1 cellular context compared by ENCODE assay signal in the genomic region with DNA sequence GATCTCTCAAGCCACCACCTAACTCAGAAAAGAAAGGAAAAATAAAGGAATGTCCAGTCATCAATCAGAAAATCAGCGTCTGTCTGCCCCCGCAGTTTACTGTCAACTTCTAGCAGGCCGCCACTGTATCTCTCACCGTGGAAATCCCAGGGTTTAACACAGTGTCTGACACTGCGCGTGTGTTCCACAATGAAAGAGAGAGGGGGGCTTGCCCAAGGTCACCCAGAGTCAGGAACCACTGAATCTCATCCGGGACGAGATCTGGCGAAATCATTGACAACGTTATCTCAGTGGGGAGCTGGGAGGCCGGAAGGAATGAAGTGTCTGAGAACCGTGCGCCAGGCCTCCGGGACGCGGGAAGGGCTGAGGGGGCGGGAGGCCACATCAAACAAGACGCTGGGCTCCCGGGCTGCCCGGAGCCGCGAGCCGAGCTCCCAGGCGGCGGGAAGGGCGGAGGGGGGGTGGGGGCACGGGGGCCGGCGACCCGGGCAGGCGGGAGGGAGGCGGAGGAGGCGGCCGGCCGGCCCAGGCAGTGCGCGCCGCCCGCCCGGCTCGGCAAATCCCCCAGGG.
TF ChIP-seq lines count a peak whose summit lies in the region.

No MANE protein-coding gene starts in this region.

TF ChIP-seq in HepG2, 621 proteins besides CTCF, POLR2A, EP300 and RAD21 (continued from another document and continues in another):
- peak; percentile 44; the same call in 1 of the 2 replicates for TF ChIP-seq HMG20A (CRISPR knock-in tag; IDR thresholded peaks at IDR 0.05; ENCODE audit: borderline replicate concordance)
- TF ChIP-seq ZNF225 (CRISPR knock-in tag; IDR thresholded peaks at IDR 0.05): no peak
- TF ChIP-seq WIZ (CRISPR knock-in tag; IDR thresholded peaks at IDR 0.05): no peak
- TF ChIP-seq RBFOX2 (IDR thresholded peaks at IDR 0.05; ENCODE audit: low read depth, low read length): no peak
- TF ChIP-seq, protein P1, sequence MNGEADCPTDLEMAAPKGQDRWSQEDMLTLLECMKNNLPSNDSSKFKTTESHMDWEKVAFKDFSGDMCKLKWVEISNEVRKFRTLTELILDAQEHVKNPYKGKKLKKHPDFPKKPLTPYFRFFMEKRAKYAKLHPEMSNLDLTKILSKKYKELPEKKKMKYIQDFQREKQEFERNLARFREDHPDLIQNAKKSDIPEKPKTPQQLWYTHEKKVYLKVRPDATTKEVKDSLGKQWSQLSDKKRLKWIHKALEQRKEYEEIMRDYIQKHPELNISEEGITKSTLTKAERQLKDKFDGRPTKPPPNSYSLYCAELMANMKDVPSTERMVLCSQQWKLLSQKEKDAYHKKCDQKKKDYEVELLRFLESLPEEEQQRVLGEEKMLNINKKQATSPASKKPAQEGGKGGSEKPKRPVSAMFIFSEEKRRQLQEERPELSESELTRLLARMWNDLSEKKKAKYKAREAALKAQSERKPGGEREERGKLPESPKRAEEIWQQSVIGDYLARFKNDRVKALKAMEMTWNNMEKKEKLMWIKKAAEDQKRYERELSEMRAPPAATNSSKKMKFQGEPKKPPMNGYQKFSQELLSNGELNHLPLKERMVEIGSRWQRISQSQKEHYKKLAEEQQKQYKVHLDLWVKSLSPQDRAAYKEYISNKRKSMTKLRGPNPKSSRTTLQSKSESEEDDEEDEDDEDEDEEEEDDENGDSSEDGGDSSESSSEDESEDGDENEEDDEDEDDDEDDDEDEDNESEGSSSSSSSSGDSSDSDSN (CRISPR knock-in tag; IDR thresholded peaks at IDR 0.05): peak; percentile 47; the same call in 1 of the 2 replicates
- peak; percentile 68 for TF ChIP-seq HDAC2 (CRISPR knock-in tag; IDR thresholded peaks at IDR 0.05)
- no peak; the same call in none of the 2 replicates for TF ChIP-seq HOXA3 (CRISPR knock-in tag; IDR thresholded peaks at IDR 0.05)
- TF ChIP-seq, protein P2, sequence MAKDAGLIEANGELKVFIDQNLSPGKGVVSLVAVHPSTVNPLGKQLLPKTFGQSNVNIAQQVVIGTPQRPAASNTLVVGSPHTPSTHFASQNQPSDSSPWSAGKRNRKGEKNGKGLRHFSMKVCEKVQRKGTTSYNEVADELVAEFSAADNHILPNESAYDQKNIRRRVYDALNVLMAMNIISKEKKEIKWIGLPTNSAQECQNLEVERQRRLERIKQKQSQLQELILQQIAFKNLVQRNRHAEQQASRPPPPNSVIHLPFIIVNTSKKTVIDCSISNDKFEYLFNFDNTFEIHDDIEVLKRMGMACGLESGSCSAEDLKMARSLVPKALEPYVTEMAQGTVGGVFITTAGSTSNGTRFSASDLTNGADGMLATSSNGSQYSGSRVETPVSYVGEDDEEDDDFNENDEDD (CRISPR knock-in tag; IDR thresholded peaks at IDR 0.05; ENCODE audit: borderline replicate concordance): peak; percentile 32; the same call in 1 of the 2 replicates
- TF ChIP-seq, protein P3, sequence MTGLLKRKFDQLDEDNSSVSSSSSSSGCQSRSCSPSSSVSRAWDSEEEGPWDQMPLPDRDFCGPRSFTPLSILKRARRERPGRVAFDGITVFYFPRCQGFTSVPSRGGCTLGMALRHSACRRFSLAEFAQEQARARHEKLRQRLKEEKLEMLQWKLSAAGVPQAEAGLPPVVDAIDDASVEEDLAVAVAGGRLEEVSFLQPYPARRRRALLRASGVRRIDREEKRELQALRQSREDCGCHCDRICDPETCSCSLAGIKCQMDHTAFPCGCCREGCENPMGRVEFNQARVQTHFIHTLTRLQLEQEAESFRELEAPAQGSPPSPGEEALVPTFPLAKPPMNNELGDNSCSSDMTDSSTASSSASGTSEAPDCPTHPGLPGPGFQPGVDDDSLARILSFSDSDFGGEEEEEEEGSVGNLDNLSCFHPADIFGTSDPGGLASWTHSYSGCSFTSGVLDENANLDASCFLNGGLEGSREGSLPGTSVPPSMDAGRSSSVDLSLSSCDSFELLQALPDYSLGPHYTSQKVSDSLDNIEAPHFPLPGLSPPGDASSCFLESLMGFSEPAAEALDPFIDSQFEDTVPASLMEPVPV (CRISPR knock-in tag; IDR thresholded peaks at IDR 0.05): no peak
- TF ChIP-seq, protein P4, sequence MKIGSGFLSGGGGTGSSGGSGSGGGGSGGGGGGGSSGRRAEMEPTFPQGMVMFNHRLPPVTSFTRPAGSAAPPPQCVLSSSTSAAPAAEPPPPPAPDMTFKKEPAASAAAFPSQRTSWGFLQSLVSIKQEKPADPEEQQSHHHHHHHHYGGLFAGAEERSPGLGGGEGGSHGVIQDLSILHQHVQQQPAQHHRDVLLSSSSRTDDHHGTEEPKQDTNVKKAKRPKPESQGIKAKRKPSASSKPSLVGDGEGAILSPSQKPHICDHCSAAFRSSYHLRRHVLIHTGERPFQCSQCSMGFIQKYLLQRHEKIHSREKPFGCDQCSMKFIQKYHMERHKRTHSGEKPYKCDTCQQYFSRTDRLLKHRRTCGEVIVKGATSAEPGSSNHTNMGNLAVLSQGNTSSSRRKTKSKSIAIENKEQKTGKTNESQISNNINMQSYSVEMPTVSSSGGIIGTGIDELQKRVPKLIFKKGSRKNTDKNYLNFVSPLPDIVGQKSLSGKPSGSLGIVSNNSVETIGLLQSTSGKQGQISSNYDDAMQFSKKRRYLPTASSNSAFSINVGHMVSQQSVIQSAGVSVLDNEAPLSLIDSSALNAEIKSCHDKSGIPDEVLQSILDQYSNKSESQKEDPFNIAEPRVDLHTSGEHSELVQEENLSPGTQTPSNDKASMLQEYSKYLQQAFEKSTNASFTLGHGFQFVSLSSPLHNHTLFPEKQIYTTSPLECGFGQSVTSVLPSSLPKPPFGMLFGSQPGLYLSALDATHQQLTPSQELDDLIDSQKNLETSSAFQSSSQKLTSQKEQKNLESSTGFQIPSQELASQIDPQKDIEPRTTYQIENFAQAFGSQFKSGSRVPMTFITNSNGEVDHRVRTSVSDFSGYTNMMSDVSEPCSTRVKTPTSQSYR (CRISPR knock-in tag; IDR thresholded peaks at IDR 0.05; ENCODE audit: borderline replicate concordance): no peak
- no peak for TF ChIP-seq REXO4 (CRISPR knock-in tag; IDR thresholded peaks at IDR 0.05; ENCODE audit: borderline replicate concordance)
- 0 out of 2 replicates have a peak, but pooled peaks have one; percentile 72 for TF ChIP-seq KDM4B (CRISPR knock-in tag; IDR thresholded peaks at IDR 0.05)
- TF ChIP-seq, protein P5, sequence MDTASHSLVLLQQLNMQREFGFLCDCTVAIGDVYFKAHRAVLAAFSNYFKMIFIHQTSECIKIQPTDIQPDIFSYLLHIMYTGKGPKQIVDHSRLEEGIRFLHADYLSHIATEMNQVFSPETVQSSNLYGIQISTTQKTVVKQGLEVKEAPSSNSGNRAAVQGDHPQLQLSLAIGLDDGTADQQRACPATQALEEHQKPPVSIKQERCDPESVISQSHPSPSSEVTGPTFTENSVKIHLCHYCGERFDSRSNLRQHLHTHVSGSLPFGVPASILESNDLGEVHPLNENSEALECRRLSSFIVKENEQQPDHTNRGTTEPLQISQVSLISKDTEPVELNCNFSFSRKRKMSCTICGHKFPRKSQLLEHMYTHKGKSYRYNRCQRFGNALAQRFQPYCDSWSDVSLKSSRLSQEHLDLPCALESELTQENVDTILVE (CRISPR knock-in tag; IDR thresholded peaks at IDR 0.05): peak; percentile 63; the same call in 1 of the 2 replicates
- TF ChIP-seq, protein P6, sequence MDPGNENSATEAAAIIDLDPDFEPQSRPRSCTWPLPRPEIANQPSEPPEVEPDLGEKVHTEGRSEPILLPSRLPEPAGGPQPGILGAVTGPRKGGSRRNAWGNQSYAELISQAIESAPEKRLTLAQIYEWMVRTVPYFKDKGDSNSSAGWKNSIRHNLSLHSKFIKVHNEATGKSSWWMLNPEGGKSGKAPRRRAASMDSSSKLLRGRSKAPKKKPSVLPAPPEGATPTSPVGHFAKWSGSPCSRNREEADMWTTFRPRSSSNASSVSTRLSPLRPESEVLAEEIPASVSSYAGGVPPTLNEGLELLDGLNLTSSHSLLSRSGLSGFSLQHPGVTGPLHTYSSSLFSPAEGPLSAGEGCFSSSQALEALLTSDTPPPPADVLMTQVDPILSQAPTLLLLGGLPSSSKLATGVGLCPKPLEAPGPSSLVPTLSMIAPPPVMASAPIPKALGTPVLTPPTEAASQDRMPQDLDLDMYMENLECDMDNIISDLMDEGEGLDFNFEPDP (CRISPR knock-in tag; conservative IDR thresholded peaks at IDR 0.05): no peak
- TF ChIP-seq CREM (IDR thresholded peaks at IDR 0.05): 0 out of 2 replicates have a peak, but pooled peaks have one; percentile 14
- TF ChIP-seq CREM (CRISPR knock-in tag; IDR thresholded peaks at IDR 0.05): no peak
- no peak for TF ChIP-seq ZNF180 (CRISPR knock-in tag; IDR thresholded peaks at IDR 0.05; ENCODE audit: borderline replicate concordance, low read depth)
- no peak for TF ChIP-seq PAWR (CRISPR knock-in tag; IDR thresholded peaks at IDR 0.05; ENCODE audit: borderline replicate concordance)
- TF ChIP-seq ARNT2 (CRISPR knock-in tag; IDR thresholded peaks at IDR 0.05; ENCODE audit: low read depth): no peak
- no peak for TF ChIP-seq FOXC1 (CRISPR knock-in tag; IDR thresholded peaks at IDR 0.05; ENCODE audit: borderline replicate concordance)
- TF ChIP-seq, protein P7, sequence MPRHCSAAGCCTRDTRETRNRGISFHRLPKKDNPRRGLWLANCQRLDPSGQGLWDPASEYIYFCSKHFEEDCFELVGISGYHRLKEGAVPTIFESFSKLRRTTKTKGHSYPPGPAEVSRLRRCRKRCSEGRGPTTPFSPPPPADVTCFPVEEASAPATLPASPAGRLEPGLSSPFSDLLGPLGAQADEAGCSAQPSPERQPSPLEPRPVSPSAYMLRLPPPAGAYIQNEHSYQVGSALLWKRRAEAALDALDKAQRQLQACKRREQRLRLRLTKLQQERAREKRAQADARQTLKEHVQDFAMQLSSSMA (CRISPR knock-in tag; IDR thresholded peaks at IDR 0.05): no peak
- no peak for TF ChIP-seq U2AF2 (IDR thresholded peaks at IDR 0.05; ENCODE audit: low read depth, low read length)
- TF ChIP-seq, protein P8, sequence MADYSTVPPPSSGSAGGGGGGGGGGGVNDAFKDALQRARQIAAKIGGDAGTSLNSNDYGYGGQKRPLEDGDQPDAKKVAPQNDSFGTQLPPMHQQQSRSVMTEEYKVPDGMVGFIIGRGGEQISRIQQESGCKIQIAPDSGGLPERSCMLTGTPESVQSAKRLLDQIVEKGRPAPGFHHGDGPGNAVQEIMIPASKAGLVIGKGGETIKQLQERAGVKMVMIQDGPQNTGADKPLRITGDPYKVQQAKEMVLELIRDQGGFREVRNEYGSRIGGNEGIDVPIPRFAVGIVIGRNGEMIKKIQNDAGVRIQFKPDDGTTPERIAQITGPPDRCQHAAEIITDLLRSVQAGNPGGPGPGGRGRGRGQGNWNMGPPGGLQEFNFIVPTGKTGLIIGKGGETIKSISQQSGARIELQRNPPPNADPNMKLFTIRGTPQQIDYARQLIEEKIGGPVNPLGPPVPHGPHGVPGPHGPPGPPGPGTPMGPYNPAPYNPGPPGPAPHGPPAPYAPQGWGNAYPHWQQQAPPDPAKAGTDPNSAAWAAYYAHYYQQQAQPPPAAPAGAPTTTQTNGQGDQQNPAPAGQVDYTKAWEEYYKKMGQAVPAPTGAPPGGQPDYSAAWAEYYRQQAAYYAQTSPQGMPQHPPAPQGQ (CRISPR knock-in tag; IDR thresholded peaks at IDR 0.05; ENCODE audit: borderline replicate concordance): no peak
- TF ChIP-seq HOXA5 (CRISPR knock-in tag; IDR thresholded peaks at IDR 0.05): no peak
- no peak; the same call in 1 of the 2 replicates for TF ChIP-seq DMAP1 (CRISPR knock-in tag; IDR thresholded peaks at IDR 0.05)
- TF ChIP-seq ONECUT2 (CRISPR knock-in tag; IDR thresholded peaks at IDR 0.05): no peak
- TF ChIP-seq MXD4 (CRISPR knock-in tag; IDR thresholded peaks at IDR 0.05): 0 out of 2 replicates have a peak, but pooled peaks have one; percentile 38
- TF ChIP-seq ZNF451 (CRISPR knock-in tag; IDR thresholded peaks at IDR 0.05): no peak
- TF ChIP-seq SCMH1 (CRISPR knock-in tag; IDR thresholded peaks at IDR 0.05; ENCODE audit: borderline replicate concordance): no peak
- TF ChIP-seq THYN1 (CRISPR knock-in tag; IDR thresholded peaks at IDR 0.05; ENCODE audit: borderline replicate concordance, low read depth): no peak
- TF ChIP-seq KLF15 (CRISPR knock-in tag; IDR thresholded peaks at IDR 0.05; ENCODE audit: borderline replicate concordance): no peak
- no peak for TF ChIP-seq ZNF570 (CRISPR knock-in tag; IDR thresholded peaks at IDR 0.05; ENCODE audit: borderline replicate concordance)
- TF ChIP-seq ZNF678 (CRISPR knock-in tag; IDR thresholded peaks at IDR 0.05): no peak
- no peak for TF ChIP-seq TBP (CRISPR knock-in tag; IDR thresholded peaks at IDR 0.05)
- peak; percentile 78 for TF ChIP-seq NR2C2 (CRISPR knock-in tag; IDR thresholded peaks at IDR 0.05; ENCODE audit: borderline replicate concordance)
- peak; percentile 43; the same call in 1 of the 2 replicates for TF ChIP-seq THAP11 (CRISPR knock-in tag; IDR thresholded peaks at IDR 0.05)
- no peak for TF ChIP-seq ZNF777 (CRISPR knock-in tag; IDR thresholded peaks at IDR 0.05)
- TF ChIP-seq, protein P9, sequence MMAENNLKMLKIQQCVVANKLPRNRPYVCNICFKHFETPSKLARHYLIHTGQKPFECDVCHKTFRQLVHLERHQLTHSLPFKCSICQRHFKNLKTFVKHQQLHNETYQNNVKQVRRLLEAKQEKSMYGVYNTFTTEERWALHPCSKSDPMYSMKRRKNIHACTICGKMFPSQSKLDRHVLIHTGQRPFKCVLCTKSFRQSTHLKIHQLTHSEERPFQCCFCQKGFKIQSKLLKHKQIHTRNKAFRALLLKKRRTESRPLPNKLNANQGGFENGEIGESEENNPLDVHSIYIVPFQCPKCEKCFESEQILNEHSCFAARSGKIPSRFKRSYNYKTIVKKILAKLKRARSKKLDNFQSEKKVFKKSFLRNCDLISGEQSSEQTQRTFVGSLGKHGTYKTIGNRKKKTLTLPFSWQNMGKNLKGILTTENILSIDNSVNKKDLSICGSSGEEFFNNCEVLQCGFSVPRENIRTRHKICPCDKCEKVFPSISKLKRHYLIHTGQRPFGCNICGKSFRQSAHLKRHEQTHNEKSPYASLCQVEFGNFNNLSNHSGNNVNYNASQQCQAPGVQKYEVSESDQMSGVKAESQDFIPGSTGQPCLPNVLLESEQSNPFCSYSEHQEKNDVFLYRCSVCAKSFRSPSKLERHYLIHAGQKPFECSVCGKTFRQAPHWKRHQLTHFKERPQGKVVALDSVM (CRISPR knock-in tag; IDR thresholded peaks at IDR 0.05): no peak
